ENCODE assay signal across 13 cellular contexts in genomic region chr15:99413955-99414754, GRCh38.
"Had no signal": no experiment of that assay in that cellular context is flagged by ENCODE, and none has a peak within 500 bp of the region (broad histone marks: within the 10 kb centered on the region; RNA-seq: fewer than 3 reads in every experiment).

No MANE protein-coding gene starts in this region.

- H3K4me3 Mint-ChIP-seq: stimulated activated effector memory CD8-positive, alpha-beta T cell treated with anti-CD3 and anti-CD28 coated beads, Interleukin-12 subunit alpha, Interleukin-12 subunit beta, amount 100 ng/mL, for 72 hours had no signal

- H3K4me3 ChIP-seq: colonic mucosa, gastroesophageal sphincter, hepatocyte, right atrium auricular region, smooth muscle cell had no signal

- H3K9me3 Mint-ChIP-seq: stimulated activated effector memory CD8-positive, alpha-beta T cell treated with anti-CD3 and anti-CD28 coated beads, Interleukin-12 subunit alpha, Interleukin-12 subunit beta, amount 100 ng/mL, for 72 hours had no signal

- ATAC-seq: activated CD4-positive, CD25-positive, alpha-beta regulatory T cell treated with anti-CD3 and anti-CD28 coated beads, Interleukin-2, amount 50 U/mL, for 24 hours; gastroesophageal sphincter had no signal

- H3K36me3 ChIP-seq: colonic mucosa, gastroesophageal sphincter, right atrium auricular region had no signal

- H3K27me3 Mint-ChIP-seq: naive B cell had no signal

- H3K27me3 ChIP-seq: colonic mucosa, gastroesophageal sphincter, hepatocyte, right atrium auricular region had no signal

- DNase-seq: activated CD4-positive, alpha-beta T cell treated with anti-CD3 and anti-CD28 coated beads, Interleukin-2, amount 50 U/mL, for 48 hours; activated CD8-positive, alpha-beta memory T cell treated with anti-CD3 and anti-CD28 coated beads, Interleukin-2, amount 50 U/mL, for 48 hours; activated naive CD4-positive, alpha-beta T cell; effector CD8-positive, alpha-beta T cell; naive B cell; T-helper 2 cell had no signal

- H3K27ac ChIP-seq: colonic mucosa, gastroesophageal sphincter, hepatocyte, right atrium auricular region had no signal

- H3K9me3 ChIP-seq: colonic mucosa, gastroesophageal sphincter, right atrium auricular region had no signal

- H3K36me3 Mint-ChIP-seq: naive B cell; stimulated activated effector memory CD8-positive, alpha-beta T cell treated with anti-CD3 and anti-CD28 coated beads, Interleukin-12 subunit alpha, Interleukin-12 subunit beta, amount 100 ng/mL, for 72 hours had no signal

- H3K27ac Mint-ChIP-seq: stimulated activated effector memory CD8-positive, alpha-beta T cell treated with anti-CD3 and anti-CD28 coated beads, Interleukin-12 subunit alpha, Interleukin-12 subunit beta, amount 100 ng/mL, for 72 hours had no signal
